1 cellular context compared by ENCODE assay signal in the genomic region with DNA sequence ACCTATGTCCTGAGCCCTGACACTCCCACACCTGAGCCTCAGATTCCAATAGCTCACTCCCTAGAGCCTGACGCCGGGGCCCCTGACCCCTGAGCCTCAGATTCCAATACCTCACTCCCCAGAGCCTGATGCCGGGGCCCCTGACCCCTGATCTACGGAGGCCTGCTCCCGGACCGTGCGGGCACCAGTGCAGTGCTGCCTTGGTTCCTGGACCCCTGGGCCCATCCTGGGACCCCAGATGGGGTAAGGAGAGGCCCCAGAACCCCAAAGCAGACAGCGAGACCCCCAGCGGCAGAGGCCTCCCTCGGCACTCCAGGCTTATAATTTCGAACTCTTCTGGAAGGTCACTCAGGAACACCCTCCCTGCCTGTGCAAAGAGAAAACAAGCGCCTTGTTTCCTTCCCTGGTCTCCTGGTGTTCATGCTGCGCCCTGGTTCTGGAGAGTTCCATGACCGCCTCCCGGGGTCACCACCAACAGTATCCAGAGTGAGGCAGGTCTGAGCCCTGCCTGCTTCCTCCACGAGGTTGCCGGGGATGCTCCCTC.
TF ChIP-seq lines count a peak whose summit lies in the region.

No MANE protein-coding gene starts in this region.

TF ChIP-seq in SK-N-SH, 30 proteins besides CTCF, POLR2A, EP300 and RAD21 (continued from another document):
- TF ChIP-seq, protein P1, sequence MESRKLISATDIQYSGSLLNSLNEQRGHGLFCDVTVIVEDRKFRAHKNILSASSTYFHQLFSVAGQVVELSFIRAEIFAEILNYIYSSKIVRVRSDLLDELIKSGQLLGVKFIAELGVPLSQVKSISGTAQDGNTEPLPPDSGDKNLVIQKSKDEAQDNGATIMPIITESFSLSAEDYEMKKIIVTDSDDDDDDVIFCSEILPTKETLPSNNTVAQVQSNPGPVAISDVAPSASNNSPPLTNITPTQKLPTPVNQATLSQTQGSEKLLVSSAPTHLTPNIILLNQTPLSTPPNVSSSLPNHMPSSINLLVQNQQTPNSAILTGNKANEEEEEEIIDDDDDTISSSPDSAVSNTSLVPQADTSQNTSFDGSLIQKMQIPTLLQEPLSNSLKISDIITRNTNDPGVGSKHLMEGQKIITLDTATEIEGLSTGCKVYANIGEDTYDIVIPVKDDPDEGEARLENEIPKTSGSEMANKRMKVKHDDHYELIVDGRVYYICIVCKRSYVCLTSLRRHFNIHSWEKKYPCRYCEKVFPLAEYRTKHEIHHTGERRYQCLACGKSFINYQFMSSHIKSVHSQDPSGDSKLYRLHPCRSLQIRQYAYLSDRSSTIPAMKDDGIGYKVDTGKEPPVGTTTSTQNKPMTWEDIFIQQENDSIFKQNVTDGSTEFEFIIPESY (IDR thresholded peaks at IDR 0.05; ENCODE audit: borderline replicate concordance, low read depth), result no peak
- no peak for TF ChIP-seq YY1 (IDR thresholded peaks at IDR 0.05; ENCODE audit: low read depth)
- no peak for TF ChIP-seq NRF1 (IDR thresholded peaks at IDR 0.05; ENCODE audit: low read depth, low read length)
- TF ChIP-seq, protein P2, sequence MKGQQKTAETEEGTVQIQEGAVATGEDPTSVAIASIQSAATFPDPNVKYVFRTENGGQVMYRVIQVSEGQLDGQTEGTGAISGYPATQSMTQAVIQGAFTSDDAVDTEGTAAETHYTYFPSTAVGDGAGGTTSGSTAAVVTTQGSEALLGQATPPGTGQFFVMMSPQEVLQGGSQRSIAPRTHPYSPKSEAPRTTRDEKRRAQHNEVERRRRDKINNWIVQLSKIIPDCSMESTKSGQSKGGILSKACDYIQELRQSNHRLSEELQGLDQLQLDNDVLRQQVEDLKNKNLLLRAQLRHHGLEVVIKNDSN (IDR thresholded peaks at IDR 0.05; ENCODE audit: borderline replicate concordance, low read depth), result no peak
- TF ChIP-seq CHD2 (IDR thresholded peaks at IDR 0.05; ENCODE audit: low read length, partially characterized antibody), result no peak
- TF ChIP-seq, protein P3, sequence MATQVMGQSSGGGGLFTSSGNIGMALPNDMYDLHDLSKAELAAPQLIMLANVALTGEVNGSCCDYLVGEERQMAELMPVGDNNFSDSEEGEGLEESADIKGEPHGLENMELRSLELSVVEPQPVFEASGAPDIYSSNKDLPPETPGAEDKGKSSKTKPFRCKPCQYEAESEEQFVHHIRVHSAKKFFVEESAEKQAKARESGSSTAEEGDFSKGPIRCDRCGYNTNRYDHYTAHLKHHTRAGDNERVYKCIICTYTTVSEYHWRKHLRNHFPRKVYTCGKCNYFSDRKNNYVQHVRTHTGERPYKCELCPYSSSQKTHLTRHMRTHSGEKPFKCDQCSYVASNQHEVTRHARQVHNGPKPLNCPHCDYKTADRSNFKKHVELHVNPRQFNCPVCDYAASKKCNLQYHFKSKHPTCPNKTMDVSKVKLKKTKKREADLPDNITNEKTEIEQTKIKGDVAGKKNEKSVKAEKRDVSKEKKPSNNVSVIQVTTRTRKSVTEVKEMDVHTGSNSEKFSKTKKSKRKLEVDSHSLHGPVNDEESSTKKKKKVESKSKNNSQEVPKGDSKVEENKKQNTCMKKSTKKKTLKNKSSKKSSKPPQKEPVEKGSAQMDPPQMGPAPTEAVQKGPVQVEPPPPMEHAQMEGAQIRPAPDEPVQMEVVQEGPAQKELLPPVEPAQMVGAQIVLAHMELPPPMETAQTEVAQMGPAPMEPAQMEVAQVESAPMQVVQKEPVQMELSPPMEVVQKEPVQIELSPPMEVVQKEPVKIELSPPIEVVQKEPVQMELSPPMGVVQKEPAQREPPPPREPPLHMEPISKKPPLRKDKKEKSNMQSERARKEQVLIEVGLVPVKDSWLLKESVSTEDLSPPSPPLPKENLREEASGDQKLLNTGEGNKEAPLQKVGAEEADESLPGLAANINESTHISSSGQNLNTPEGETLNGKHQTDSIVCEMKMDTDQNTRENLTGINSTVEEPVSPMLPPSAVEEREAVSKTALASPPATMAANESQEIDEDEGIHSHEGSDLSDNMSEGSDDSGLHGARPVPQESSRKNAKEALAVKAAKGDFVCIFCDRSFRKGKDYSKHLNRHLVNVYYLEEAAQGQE (IDR thresholded peaks at IDR 0.05; ENCODE audit: low read depth, low read length), result no peak
- no peak for TF ChIP-seq EZH2phosphoT487 (IDR thresholded peaks at IDR 0.05; ENCODE audit: borderline replicate concordance, low read depth)
